Comparison of ENCODE assay signal across 17 cellular contexts in the genomic region with DNA sequence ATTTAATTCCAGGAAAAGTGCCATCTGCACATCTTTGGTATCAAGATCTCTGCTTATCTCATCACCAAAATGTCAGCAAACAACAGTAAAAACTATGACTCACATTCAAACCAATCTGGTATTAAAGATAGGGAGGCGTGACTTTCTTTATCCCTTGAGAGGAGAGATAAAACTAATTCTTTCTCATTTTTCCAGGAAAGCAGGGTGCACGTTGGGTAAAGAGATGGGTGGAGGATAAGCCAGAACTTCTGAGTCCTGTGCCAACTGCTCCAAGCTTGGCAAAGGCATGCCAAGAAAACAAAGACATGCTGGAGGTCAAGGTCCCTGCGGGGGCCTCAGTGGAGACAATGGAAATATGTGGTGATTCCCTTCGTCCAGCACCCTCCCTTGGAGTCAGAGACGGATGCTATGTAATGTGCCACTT.
"Had no signal": no experiment of that assay in that cellular context is flagged by ENCODE, and none has a peak within 500 bp of the region (broad histone marks: within the 10 kb centered on the region; RNA-seq: fewer than 3 reads in every experiment).

No MANE protein-coding gene starts in this region.

- H3K9me3 ChIP-seq: neutrophil had no signal

- H3K4me3 ChIP-seq: hepatocyte, lower lobe of right lung, spleen had no signal

- H3K4me3 Mint-ChIP-seq: activated T-cell treated with anti-CD3 and anti-CD28 coated beads, Interleukin-2, amount 50 U/mL, for 72 hours; natural killer cell treated with Interleukin-12 subunit alpha and Interleukin-12 subunit beta and Interleukin-15 and Interleukin-18, amount 100 ng/mL, for 72 hours; stimulated activated memory B cell treated with anti-CD40 and anti-IgM and Interleukin-4, amounts not matched to agents 10 μg/mL and 1 μg/mL and 100 μg/mL, for 72 hours had no signal

- H3K36me3 ChIP-seq: lower lobe of right lung, neutrophil, spleen had no signal

- H3K27me3 Mint-ChIP-seq: natural killer cell treated with Interleukin-12 subunit alpha and Interleukin-12 subunit beta and Interleukin-15 and Interleukin-18, amount 100 ng/mL, for 72 hours; stimulated activated memory B cell treated with anti-CD40 and anti-IgM and Interleukin-4, amounts not matched to agents 10 μg/mL and 1 μg/mL and 100 μg/mL, for 72 hours had no signal

- H3K27ac ChIP-seq: hepatocyte, lower lobe of right lung, neutrophil, spleen had no signal

- H3K36me3 Mint-ChIP-seq: natural killer cell treated with Interleukin-12 subunit alpha and Interleukin-12 subunit beta and Interleukin-15 and Interleukin-18, amount 100 ng/mL, for 72 hours; stimulated activated memory B cell treated with anti-CD40 and anti-IgM and Interleukin-4, amounts not matched to agents 10 μg/mL and 1 μg/mL and 100 μg/mL, for 72 hours had no signal

- ATAC-seq: activated naive CD4-positive, alpha-beta T cell treated with anti-CD3 and anti-CD28 coated beads, Interleukin-2, amount 50 U/mL, for 72 hours; activated T-cell treated with anti-CD3 and anti-CD28 coated beads, Interleukin-2, amount 50 U/mL, for 72 hours; left cardiac atrium; lower lobe of right lung; stimulated activated memory B cell treated with anti-CD40 and anti-IgM and Interleukin-4, amounts not matched to agents 10 μg/mL and 1 μg/mL and 100 μg/mL, for 72 hours had no signal

- H3K27ac Mint-ChIP-seq: activated naive CD4-positive, alpha-beta T cell treated with anti-CD3 and anti-CD28 coated beads, Interleukin-2, amount 50 U/mL, for 72 hours; activated T-cell treated with anti-CD3 and anti-CD28 coated beads, Interleukin-2, amount 50 U/mL, for 72 hours; natural killer cell treated with Interleukin-12 subunit alpha and Interleukin-12 subunit beta and Interleukin-15 and Interleukin-18, amount 100 ng/mL, for 72 hours; stimulated activated memory B cell treated with anti-CD40 and anti-IgM and Interleukin-4, amounts not matched to agents 10 μg/mL and 1 μg/mL and 100 μg/mL, for 72 hours had no signal

- H3K4me1 ChIP-seq: lower lobe of right lung, spleen had no signal

- H3K9me3 Mint-ChIP-seq: natural killer cell treated with Interleukin-12 subunit alpha and Interleukin-12 subunit beta and Interleukin-15 and Interleukin-18, amount 100 ng/mL, for 72 hours had no signal

- DNase-seq: activated CD4-positive, alpha-beta T cell treated with anti-CD3 and anti-CD28 coated beads, Interleukin-2, amount 50 U/mL, for 4 hours; activated effector memory CD4-positive, alpha-beta T cell treated with anti-CD3 and anti-CD28 coated beads, Interleukin-2, amount 50 U/mL, for 16 hours; activated T-cell treated with anti-CD3 and anti-CD28 coated beads, Interleukin-2, amount 50 U/mL, for 72 hours; amniotic stem cell; effector CD8-positive, alpha-beta T cell; foreskin fibroblast; left cardiac atrium; lower lobe of right lung; posterior cingulate gyrus; spleen; stimulated activated CD4-positive, alpha-beta T cell treated with anti-CD3 and anti-CD28 coated beads, Interleukin-4, amount 100 ng/mL, for 4 hours; T-helper 1 cell had no signal

- H3K4me1 Mint-ChIP-seq: stimulated activated memory B cell treated with anti-CD40 and anti-IgM and Interleukin-4, amounts not matched to agents 10 μg/mL and 1 μg/mL and 100 μg/mL, for 72 hours had no signal

- H3K27me3 ChIP-seq: hepatocyte, neutrophil, spleen had no signal
